1 cellular context compared by ENCODE assay signal in the genomic region with DNA sequence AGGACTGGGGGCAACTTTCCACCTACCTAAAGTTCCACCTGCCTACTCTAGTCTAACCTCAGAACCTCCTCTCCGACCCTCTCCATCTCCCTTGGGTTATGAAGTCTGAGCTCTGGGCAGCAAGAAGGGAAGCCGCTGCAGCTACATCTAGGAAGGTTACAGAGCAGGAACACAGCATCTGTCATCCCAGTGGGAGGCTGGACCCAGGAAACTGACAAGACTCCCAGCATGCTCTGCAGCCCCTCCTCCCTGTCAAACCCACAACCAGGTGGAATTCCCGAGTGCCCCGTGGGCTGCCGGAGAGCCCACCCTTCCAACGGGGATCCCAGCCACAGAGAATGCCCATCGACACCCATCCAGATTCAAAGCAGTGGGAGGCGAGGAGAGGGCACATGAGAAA.
TF ChIP-seq lines count a peak whose summit lies in the region.

No MANE protein-coding gene starts in this region.

TF ChIP-seq in HEK293, 187 proteins besides CTCF, POLR2A, EP300 and RAD21:
- TF ChIP-seq, protein P1, sequence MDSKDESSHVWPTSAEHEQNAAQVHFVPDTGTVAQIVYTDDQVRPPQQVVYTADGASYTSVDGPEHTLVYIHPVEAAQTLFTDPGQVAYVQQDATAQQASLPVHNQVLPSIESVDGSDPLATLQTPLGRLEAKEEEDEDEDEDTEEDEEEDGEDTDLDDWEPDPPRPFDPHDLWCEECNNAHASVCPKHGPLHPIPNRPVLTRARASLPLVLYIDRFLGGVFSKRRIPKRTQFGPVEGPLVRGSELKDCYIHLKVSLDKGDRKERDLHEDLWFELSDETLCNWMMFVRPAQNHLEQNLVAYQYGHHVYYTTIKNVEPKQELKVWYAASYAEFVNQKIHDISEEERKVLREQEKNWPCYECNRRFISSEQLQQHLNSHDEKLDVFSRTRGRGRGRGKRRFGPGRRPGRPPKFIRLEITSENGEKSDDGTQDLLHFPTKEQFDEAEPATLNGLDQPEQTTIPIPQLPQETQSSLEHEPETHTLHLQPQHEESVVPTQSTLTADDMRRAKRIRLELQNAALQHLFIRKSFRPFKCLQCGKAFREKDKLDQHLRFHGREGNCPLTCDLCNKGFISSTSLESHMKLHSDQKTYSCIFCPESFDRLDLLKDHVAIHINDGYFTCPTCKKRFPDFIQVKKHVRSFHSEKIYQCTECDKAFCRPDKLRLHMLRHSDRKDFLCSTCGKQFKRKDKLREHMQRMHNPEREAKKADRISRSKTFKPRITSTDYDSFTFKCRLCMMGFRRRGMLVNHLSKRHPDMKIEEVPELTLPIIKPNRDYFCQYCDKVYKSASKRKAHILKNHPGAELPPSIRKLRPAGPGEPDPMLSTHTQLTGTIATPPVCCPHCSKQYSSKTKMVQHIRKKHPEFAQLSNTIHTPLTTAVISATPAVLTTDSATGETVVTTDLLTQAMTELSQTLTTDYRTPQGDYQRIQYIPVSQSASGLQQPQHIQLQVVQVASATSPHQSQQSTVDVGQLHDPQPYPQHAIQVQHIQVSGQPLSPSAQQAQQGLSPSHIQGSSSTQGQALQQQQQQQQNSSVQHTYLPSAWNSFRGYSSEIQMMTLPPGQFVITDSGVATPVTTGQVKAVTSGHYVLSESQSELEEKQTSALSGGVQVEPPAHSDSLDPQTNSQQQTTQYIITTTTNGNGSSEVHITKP (tag by site-specific recombination; IDR thresholded peaks at IDR 0.05): 0 out of 2 replicates have a peak, but pooled peaks have one; percentile 16
- no peak for TF ChIP-seq GLIS2 (tag by site-specific recombination; IDR thresholded peaks at IDR 0.05)
- TF ChIP-seq ZBTB17 (tag by site-specific recombination; IDR thresholded peaks at IDR 0.05): peak; percentile 66
- TF ChIP-seq ZNF302 (tag by site-specific recombination; IDR thresholded peaks at IDR 0.05; ENCODE audit: low read depth): no peak
- TF ChIP-seq SP2 (tag by site-specific recombination; IDR thresholded peaks at IDR 0.05): 0 out of 2 replicates have a peak, but pooled peaks have one; percentile 37
- no peak for TF ChIP-seq ZEB2 (tag by site-specific recombination; IDR thresholded peaks at IDR 0.05)
- no peak for TF ChIP-seq ZSCAN30 (tag by site-specific recombination; IDR thresholded peaks at IDR 0.05)
- no peak for TF ChIP-seq HOXA7 (CRISPR knock-in tag; IDR thresholded peaks at IDR 0.05; ENCODE audit: borderline replicate concordance)
- no peak for TF ChIP-seq ZNF529 (tag by site-specific recombination; IDR thresholded peaks at IDR 0.05; ENCODE audit: insufficient replicate concordance)
- TF ChIP-seq, protein P2, sequence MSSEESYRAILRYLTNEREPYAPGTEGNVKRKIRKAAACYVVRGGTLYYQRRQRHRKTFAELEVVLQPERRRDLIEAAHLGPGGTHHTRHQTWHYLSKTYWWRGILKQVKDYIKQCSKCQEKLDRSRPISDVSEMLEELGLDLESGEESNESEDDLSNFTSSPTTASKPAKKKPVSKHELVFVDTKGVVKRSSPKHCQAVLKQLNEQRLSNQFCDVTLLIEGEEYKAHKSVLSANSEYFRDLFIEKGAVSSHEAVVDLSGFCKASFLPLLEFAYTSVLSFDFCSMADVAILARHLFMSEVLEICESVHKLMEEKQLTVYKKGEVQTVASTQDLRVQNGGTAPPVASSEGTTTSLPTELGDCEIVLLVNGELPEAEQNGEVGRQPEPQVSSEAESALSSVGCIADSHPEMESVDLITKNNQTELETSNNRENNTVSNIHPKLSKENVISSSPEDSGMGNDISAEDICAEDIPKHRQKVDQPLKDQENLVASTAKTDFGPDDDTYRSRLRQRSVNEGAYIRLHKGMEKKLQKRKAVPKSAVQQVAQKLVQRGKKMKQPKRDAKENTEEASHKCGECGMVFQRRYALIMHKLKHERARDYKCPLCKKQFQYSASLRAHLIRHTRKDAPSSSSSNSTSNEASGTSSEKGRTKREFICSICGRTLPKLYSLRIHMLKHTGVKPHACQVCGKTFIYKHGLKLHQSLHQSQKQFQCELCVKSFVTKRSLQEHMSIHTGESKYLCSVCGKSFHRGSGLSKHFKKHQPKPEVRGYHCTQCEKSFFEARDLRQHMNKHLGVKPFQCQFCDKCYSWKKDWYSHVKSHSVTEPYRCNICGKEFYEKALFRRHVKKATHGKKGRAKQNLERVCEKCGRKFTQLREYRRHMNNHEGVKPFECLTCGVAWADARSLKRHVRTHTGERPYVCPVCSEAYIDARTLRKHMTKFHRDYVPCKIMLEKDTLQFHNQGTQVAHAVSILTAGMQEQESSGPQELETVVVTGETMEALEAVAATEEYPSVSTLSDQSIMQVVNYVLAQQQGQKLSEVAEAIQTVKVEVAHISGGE (tag by site-specific recombination; conservative IDR thresholded peaks at IDR 0.05; ENCODE audit: low read depth): no peak
- no peak for TF ChIP-seq ZNF112 (tag by site-specific recombination; IDR thresholded peaks at IDR 0.05)
- peak; percentile 32; the same call in 1 of the 2 replicates for TF ChIP-seq EGR2 (tag by site-specific recombination; IDR thresholded peaks at IDR 0.05; ENCODE audit: low read depth)
- TF ChIP-seq ZSCAN16 (tag by site-specific recombination; IDR thresholded peaks at IDR 0.05): no peak
- TF ChIP-seq ZFHX2 (tag by site-specific recombination; conservative IDR thresholded peaks at IDR 0.05): 0 out of 2 replicates have a peak, but pooled peaks have one; percentile 25
- TF ChIP-seq, protein P3, sequence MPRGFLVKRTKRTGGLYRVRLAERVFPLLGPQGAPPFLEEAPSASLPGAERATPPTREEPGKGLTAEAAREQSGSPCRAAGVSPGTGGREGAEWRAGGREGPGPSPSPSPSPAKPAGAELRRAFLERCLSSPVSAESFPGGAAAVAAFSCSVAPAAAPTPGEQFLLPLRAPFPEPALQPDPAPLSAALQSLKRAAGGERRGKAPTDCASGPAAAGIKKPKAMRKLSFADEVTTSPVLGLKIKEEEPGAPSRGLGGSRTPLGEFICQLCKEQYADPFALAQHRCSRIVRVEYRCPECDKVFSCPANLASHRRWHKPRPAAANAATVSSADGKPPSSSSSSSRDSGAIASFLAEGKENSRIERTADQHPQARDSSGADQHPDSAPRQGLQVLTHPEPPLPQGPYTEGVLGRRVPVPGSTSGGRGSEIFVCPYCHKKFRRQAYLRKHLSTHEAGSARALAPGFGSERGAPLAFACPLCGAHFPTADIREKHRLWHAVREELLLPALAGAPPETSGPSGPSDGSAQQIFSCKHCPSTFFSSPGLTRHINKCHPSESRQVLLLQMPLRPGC (tag by site-specific recombination; IDR thresholded peaks at IDR 0.05): no peak
- 0 out of 2 replicates have a peak, but pooled peaks have one; percentile 26 for TF ChIP-seq SP3 (tag by site-specific recombination; IDR thresholded peaks at IDR 0.05)
- TF ChIP-seq ZNF76 (tag by site-specific recombination; IDR thresholded peaks at IDR 0.05; ENCODE audit: borderline replicate concordance, low read depth): peak; percentile 79
- TF ChIP-seq ZNF792 (tag by site-specific recombination; IDR thresholded peaks at IDR 0.05): no peak
- TF ChIP-seq YY2 (tag by site-specific recombination; IDR thresholded peaks at IDR 0.05): no peak
- TF ChIP-seq, protein P4, sequence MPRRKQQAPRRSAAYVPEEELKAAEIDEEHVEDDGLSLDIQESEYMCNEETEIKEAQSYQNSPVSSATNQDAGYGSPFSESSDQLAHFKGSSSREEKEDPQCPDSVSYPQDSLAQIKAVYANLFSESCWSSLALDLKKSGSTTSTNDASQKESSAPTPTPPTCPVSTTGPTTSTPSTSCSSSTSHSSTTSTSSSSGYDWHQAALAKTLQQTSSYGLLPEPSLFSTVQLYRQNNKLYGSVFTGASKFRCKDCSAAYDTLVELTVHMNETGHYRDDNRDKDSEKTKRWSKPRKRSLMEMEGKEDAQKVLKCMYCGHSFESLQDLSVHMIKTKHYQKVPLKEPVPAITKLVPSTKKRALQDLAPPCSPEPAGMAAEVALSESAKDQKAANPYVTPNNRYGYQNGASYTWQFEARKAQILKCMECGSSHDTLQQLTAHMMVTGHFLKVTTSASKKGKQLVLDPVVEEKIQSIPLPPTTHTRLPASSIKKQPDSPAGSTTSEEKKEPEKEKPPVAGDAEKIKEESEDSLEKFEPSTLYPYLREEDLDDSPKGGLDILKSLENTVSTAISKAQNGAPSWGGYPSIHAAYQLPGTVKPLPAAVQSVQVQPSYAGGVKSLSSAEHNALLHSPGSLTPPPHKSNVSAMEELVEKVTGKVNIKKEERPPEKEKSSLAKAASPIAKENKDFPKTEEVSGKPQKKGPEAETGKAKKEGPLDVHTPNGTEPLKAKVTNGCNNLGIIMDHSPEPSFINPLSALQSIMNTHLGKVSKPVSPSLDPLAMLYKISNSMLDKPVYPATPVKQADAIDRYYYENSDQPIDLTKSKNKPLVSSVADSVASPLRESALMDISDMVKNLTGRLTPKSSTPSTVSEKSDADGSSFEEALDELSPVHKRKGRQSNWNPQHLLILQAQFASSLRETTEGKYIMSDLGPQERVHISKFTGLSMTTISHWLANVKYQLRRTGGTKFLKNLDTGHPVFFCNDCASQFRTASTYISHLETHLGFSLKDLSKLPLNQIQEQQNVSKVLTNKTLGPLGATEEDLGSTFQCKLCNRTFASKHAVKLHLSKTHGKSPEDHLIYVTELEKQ (tag by site-specific recombination; IDR thresholded peaks at IDR 0.05; ENCODE audit: borderline replicate concordance): no peak
- peak; percentile 24; the same call in 1 of the 2 replicates for TF ChIP-seq ZIC2 (tag by site-specific recombination; IDR thresholded peaks at IDR 0.05)
- no peak for TF ChIP-seq ZNF24 (tag by site-specific recombination; IDR thresholded peaks at IDR 0.05)
- TF ChIP-seq GLI2 (tag by site-specific recombination; IDR thresholded peaks at IDR 0.05; ENCODE audit: borderline replicate concordance, low read depth): no peak
- TF ChIP-seq ZNF169 (tag by site-specific recombination; IDR thresholded peaks at IDR 0.05): no peak
- TF ChIP-seq, protein P5, sequence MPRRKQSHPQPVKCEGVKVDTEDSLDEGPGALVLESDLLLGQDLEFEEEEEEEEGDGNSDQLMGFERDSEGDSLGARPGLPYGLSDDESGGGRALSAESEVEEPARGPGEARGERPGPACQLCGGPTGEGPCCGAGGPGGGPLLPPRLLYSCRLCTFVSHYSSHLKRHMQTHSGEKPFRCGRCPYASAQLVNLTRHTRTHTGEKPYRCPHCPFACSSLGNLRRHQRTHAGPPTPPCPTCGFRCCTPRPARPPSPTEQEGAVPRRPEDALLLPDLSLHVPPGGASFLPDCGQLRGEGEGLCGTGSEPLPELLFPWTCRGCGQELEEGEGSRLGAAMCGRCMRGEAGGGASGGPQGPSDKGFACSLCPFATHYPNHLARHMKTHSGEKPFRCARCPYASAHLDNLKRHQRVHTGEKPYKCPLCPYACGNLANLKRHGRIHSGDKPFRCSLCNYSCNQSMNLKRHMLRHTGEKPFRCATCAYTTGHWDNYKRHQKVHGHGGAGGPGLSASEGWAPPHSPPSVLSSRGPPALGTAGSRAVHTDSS (tag by site-specific recombination; IDR thresholded peaks at IDR 0.05): no peak
- 0 out of 2 replicates have a peak, but pooled peaks have one; percentile 17 for TF ChIP-seq GLIS1 (tag by site-specific recombination; IDR thresholded peaks at IDR 0.05)
- no peak for TF ChIP-seq ZNF223 (tag by site-specific recombination; IDR thresholded peaks at IDR 0.05)
- no peak for TF ChIP-seq KLF16 (tag by site-specific recombination; IDR thresholded peaks at IDR 0.05)
- no peak for TF ChIP-seq ZNF324 (tag by site-specific recombination; IDR thresholded peaks at IDR 0.05)
- TF ChIP-seq ZNF830 (tag by site-specific recombination; IDR thresholded peaks at IDR 0.05; ENCODE audit: low read depth): no peak
- no peak for TF ChIP-seq ZNF335 (tag by site-specific recombination; conservative IDR thresholded peaks at IDR 0.05)
- no peak for TF ChIP-seq ZNF114 (tag by site-specific recombination; IDR thresholded peaks at IDR 0.05)
- no peak for TF ChIP-seq REPIN1 (tag by site-specific recombination; IDR thresholded peaks at IDR 0.05; ENCODE audit: low read depth)
- no peak for TF ChIP-seq ZNF292 (tag by site-specific recombination; IDR thresholded peaks at IDR 0.05; ENCODE audit: borderline replicate concordance, low read depth)
